In the genomic region with DNA sequence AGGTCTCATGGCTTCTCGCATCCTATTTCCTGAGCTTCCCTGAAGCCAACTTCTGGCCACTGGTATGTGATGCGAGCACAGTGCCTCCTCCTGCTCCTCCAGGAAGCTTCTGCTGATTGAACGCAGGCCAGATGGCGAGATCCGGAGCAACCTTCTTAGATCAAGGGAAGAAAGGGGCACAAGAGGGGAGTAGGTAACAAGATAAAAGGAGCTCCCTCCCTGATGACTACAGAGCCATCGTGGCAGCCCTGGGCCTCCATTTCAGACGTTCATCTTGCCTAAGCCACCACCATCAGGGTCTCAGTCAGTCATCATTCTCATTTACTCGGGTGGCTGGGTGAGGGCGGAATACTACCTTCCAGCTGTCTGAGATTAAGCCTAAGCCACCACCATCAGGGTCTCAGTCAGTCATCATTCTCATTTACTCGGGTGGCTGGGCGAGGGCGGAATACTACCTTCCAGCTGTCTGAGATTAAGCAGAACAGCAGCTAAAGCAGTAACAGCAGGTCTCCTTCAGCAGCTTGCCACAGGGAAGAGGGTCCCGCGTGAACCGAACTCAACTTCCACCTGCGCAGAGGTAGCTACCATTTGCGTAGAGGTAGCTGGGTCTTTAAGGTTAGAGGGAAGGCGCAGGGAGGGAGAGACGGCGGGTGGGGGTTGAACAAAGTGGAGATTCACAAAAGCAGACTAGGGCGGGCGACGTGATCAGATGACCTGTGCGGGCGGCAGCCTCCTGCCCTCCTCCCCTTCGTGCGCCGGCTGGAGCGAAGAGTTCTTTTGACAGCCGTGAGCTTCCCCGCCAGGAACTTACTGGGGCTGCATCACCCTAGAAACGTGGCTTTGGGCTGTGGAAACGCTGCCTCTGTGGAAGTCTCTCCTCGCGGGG, we compare ENCODE assay signal across 8 cellular contexts. TPM values are rescaled to one million over a fixed set of nuclear protein-coding genes. Genes with fewer than 3 reads are reported as not detected.
A peak's percentile ranks its signal among the peaks of the same experiment; 100 is the strongest.
DNase-seq lines count a peak whose midpoint lies in the region; ATAC-seq, FAIRE-seq and TF ChIP-seq lines count a peak whose summit lies in the region.

No MANE protein-coding gene starts in this region.

- H3K4me1 ChIP-seq in A549 (peaks cover 31% of the 10 kb centered on the region), thymus (ENCODE audit: control insufficient read depth, insufficient read depth, low read length) (peaks cover 17% of the 10 kb centered on the region)

- peak overlapping the region; percentile 92 for H3K4me3 Mint-ChIP-seq in activated T-helper 17 cell treated with anti-CD3 and anti-CD28 coated beads, Interleukin-2, amount 50 U/mL, for 72 hours

- no peaks in the 10 kb centered on the region for H3K27me3 Mint-ChIP-seq in activated T-helper 17 cell treated with anti-CD3 and anti-CD28 coated beads, Interleukin-2, amount 50 U/mL, for 72 hours

- peak; percentile 44 to 56 for DNase-seq in A549 (ENCODE audit: low read depth in 1 of 2, low spot score in 1 of 2)
- DNase-seq in NOMO-1 treated with DMSO at 0.1 percent for 48 hours (lab: John Stamatoyannopoulos, UW; ENCODE audit: unreplicated experiment): peak; percentile 55
- no peak for DNase-seq in fibroblast of villous mesenchyme (ENCODE audit: low read depth)
- DNase-seq in nucleus accumbens (lab: John Stamatoyannopoulos, UW): peak in 51 of 56 donors; percentile 25 to 84 (median 64)

- CTCF ChIA-PET in A549 (lab: Yijun Ruan, JAX): interaction anchor here (0.9 to 2.3 kb wide), 10 partner anchors 9 to 354 kb away, joined by 3 to 7 read pairs (median 4); no protein-coding TSS in a partner anchor

- POLR2A ChIA-PET in A549 (lab: Yijun Ruan, JAX): interaction anchor here (0.6 to 2.7 kb wide), 9 partner anchors 12 to 358 kb away, joined by 3 to 43 read pairs (median 4); a partner anchor contains a TSS

- peak overlapping the region; percentile 92 for H3K27ac Mint-ChIP-seq in activated T-helper 17 cell treated with anti-CD3 and anti-CD28 coated beads, Interleukin-2, amount 50 U/mL, for 72 hours

- H3K27ac ChIP-seq in A549 (peak overlapping the region; percentile 93 to 99), thymus (ENCODE audit: low read depth) (peak overlapping the region; percentile 90)

- TF ChIP-seq CTCF in A549 (IDR thresholded peaks at IDR 0.05) (no peak), fibroblast of villous mesenchyme (IDR thresholded peaks at IDR 0.05; ENCODE audit: insufficient read depth, low read depth, low read length) (no peak)

- H3K4me3 ChIP-seq in A549: peak overlapping the region; percentile 66
- H3K4me3 ChIP-seq in fibroblast of villous mesenchyme (ENCODE audit: low read depth, low read length): peak overlapping the region; percentile 80
- peak overlapping the region; percentile 74 for H3K4me3 ChIP-seq in thymus (ENCODE audit: low read length)

- 44% methylated on average over 35 of the region's 35 CpGs for WGBS in A549 (ENCODE audit: missing lambda C conversion rate)
- 22% methylated on average over 35 of the region's 35 CpGs for WGBS in thymus

- H3K9me3 ChIP-seq in A549 (no peaks in the 10 kb centered on the region), thymus (ENCODE audit: control insufficient read depth) (no peaks in the 10 kb centered on the region)

- peaks cover 13% of the 10 kb centered on the region for H3K36me3 ChIP-seq in thymus (ENCODE audit: control insufficient read depth, insufficient read depth)

- H3K36me3 Mint-ChIP-seq in activated T-helper 17 cell treated with anti-CD3 and anti-CD28 coated beads, Interleukin-2, amount 50 U/mL, for 72 hours (ENCODE audit: low read depth): peaks cover 44% of the 10 kb centered on the region

- TF ChIP-seq POLR2A in A549 (IDR thresholded peaks at IDR 0.05; ENCODE audit: low read length): no peak

- peak overlapping the region; percentile 90 for H3K4me2 ChIP-seq in A549

- no peak for TF ChIP-seq RAD21 in A549 (conservative IDR thresholded peaks at IDR 0.05 in 1 of 2, IDR thresholded peaks at IDR 0.05 in 1 of 2)

- no peaks in the 10 kb centered on the region for H3K27me3 ChIP-seq in thymus (ENCODE audit: control insufficient read depth, insufficient read depth)

- ATAC-seq in A549 (peak; percentile 55 to 76), GM18517 (IDR thresholded peaks at IDR 0.05; ENCODE audit: unreplicated experiment) (peak; percentile 34), HG03060 (IDR thresholded peaks at IDR 0.05; ENCODE audit: low read depth, unreplicated experiment) (peak; percentile 25)
- peak; percentile 45 for ATAC-seq in activated T-helper 17 cell treated with anti-CD3 and anti-CD28 coated beads, Interleukin-2, amount 50 U/mL, for 72 hours (replicated peaks)

- FAIRE-seq in A549 (lab: Jason Lieb, UNC): no peak

- H3K9me3 Mint-ChIP-seq in activated T-helper 17 cell treated with anti-CD3 and anti-CD28 coated beads, Interleukin-2, amount 50 U/mL, for 72 hours: no peaks in the 10 kb centered on the region

- TF ChIP-seq EP300 in A549 (IDR thresholded peaks at IDR 0.05): no peak

- peaks cover 26% of the 10 kb centered on the region for H3K4me1 Mint-ChIP-seq in activated T-helper 17 cell treated with anti-CD3 and anti-CD28 coated beads, Interleukin-2, amount 50 U/mL, for 72 hours

TF ChIP-seq in A549, 52 proteins besides CTCF, POLR2A, EP300 and RAD21:
- TF ChIP-seq MAZ (IDR thresholded peaks at IDR 0.05; ENCODE audit: borderline replicate concordance, low read depth, low read length) (no peak), KDM1A (IDR thresholded peaks at IDR 0.05; ENCODE audit: low read depth) (no peak), HDAC2 (IDR thresholded peaks at IDR 0.05) (no peak), HOXA7 (CRISPR knock-in tag; IDR thresholded peaks at IDR 0.05) (no peak)
- TF ChIP-seq, protein P1, sequence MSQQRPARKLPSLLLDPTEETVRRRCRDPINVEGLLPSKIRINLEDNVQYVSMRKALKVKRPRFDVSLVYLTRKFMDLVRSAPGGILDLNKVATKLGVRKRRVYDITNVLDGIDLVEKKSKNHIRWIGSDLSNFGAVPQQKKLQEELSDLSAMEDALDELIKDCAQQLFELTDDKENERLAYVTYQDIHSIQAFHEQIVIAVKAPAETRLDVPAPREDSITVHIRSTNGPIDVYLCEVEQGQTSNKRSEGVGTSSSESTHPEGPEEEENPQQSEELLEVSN (IDR thresholded peaks at IDR 0.05; ENCODE audit: borderline replicate concordance, low read depth): peak; percentile 12; the same call in 1 of the 2 replicates

RNA-seq across cellular contexts. Expression of a gene that starts 27.9 kb away (rescaled TPM):
- polyA plus RNA-seq in A549 (2011; rRNA removed) (53.0 and 56.3 TPM in 2 replicates), A549 (2017; fragmentation: RNase III; extraction: RNeasy Plus Mini Kit Qiagen cat#74134 plus additional on column Dnase treatment) (54.6 to 63.4 TPM (median 61.8 TPM) in 3 replicates), thymus (129 TPM)
- 50.1 and 71.5 TPM in 2 replicates for polyA plus RNA-seq in A549 (2012; cell fraction: cytosol; rRNA removed)
- 71.5 and 99.2 TPM in 2 replicates for polyA plus RNA-seq in A549 (2012; cell fraction: nucleus; rRNA removed)
- polyA minus RNA-seq in A549 (2011; rRNA and poly(A)+ RNA removed): 46.1 and 49.2 TPM in 2 replicates
- 100 to 1,000 TPM; 170 to 308 TPM for total RNA-seq in activated T-helper 17 cell treated with anti-CD3 and anti-CD28 coated beads, Interleukin-2, amount 50 U/mL, for 72 hours
- 98.6 and 104 TPM in 2 replicates for total RNA-seq in fibroblast of villous mesenchyme

RNA-seq across cellular contexts. Expression of a gene that starts 30.6 kb away (rescaled TPM):
- polyA plus RNA-seq in A549 (2011; rRNA removed): 19.2 and 23.4 TPM in 2 replicates
- polyA plus RNA-seq in A549 (2012; cell fraction: cytosol; rRNA removed): 2.6 and 3.5 TPM in 2 replicates
- polyA plus RNA-seq in A549 (2012; cell fraction: nucleus; rRNA removed): 2.9 and 3.6 TPM in 2 replicates
- 11.8 to 13.9 TPM (median 13.9 TPM) in 3 replicates for polyA plus RNA-seq in A549 (2017; fragmentation: RNase III; extraction: RNeasy Plus Mini Kit Qiagen cat#74134 plus additional on column Dnase treatment)
- polyA minus RNA-seq in A549 (2011; rRNA and poly(A)+ RNA removed): 9.0 and 10.8 TPM in 2 replicates
- total RNA-seq in activated T-helper 17 cell treated with anti-CD3 and anti-CD28 coated beads, Interleukin-2, amount 50 U/mL, for 72 hours: 10 to 100 TPM; 16.6 to 20.8 TPM
- 12.5 and 15.1 TPM in 2 replicates for total RNA-seq in fibroblast of villous mesenchyme
- 48.6 TPM for polyA plus RNA-seq in thymus
